12 cellular contexts compared by ENCODE assay signal in genomic region chr5:170896779-170897178, GRCh38. TPM values are rescaled to one million over a fixed set of nuclear protein-coding genes. Genes with fewer than 3 reads are reported as not detected.
A peak's percentile ranks its signal among the peaks of the same experiment; 100 is the strongest.
DNase-seq lines count a peak whose midpoint lies in the region; ATAC-seq and TF ChIP-seq lines count a peak whose summit lies in the region.
"Had no signal": no experiment of that assay in that cellular context is flagged by ENCODE, and none has a peak within 500 bp of the region (broad histone marks: within the 10 kb centered on the region; RNA-seq: fewer than 3 reads in every experiment).

No MANE protein-coding gene starts in this region.

- TF ChIP-seq RAD21 in HCT116 (IDR thresholded peaks at IDR 0.05; ENCODE audit: low read depth) = peak; percentile 30; the same call in 1 of the 2 replicates

- H3K36me3 Mint-ChIP-seq in activated naive CD4-positive, alpha-beta T cell treated with anti-CD3 and anti-CD28 coated beads, Interleukin-2, amount 50 U/mL, for 72 hours = no peaks in the 10 kb centered on the region

- TF ChIP-seq POLR2A in HCT116 (IDR thresholded peaks at IDR 0.05; ENCODE audit: borderline replicate concordance, extremely low read depth, insufficient read depth, insufficient read length) = no peak

- H3K4me2 ChIP-seq in HCT116 (ENCODE audit: low read length) = no peak overlapping the region

- RAD21 ChIA-PET in HCT116 (lab: Charles Lee; ENCODE audit: low non-redundant PET in 1 of 2, low total read pairs in 2 of 2, uncharacterized antibody in 2 of 2, unreplicated experiment in 2 of 2) = interaction anchor here in 1 of 2 experiments (0.7 kb wide), 1 partner anchor 105 kb away, joined by 4 read pairs; no protein-coding TSS in a partner anchor

- POLR2A ChIA-PET in HCT116 (lab: Charles Lee) = no interaction called here

- ATAC-seq in HCT116 = peak; percentile 75
- no peak for ATAC-seq in activated naive CD4-positive, alpha-beta T cell treated with anti-CD3 and anti-CD28 coated beads, Interleukin-2, amount 50 U/mL, for 72 hours

- H4K20me1 ChIP-seq in HCT116 (ENCODE audit: insufficient read depth) = peaks cover 5% of the 10 kb centered on the region; the same call in 1 of the 2 replicates

- H3K9me2 ChIP-seq in HCT116 (ENCODE audit: insufficient read depth) = no peaks in the 10 kb centered on the region

- peak in 2 of 3 experiments; percentile 46 to 53; a peak in 4 of 6 replicates for TF ChIP-seq CTCF in HCT116 (IDR thresholded peaks at IDR 0.05 in 2 of 3, conservative IDR thresholded peaks at IDR 0.05 in 1 of 3; ENCODE audit: borderline replicate concordance in 1 of 3, insufficient read depth in 1 of 3, low read depth in 2 of 3, low read length in 2 of 3)
- peak; percentile 38 for TF ChIP-seq CTCF in astrocyte of the cerebellum (IDR thresholded peaks at IDR 0.05; ENCODE audit: low read depth, low read length, missing control alignments)

- no peak overlapping the region for H2AFZ ChIP-seq in HCT116 (ENCODE audit: low read depth, low read length, poor library complexity, severe bottlenecking)

- DNase-seq in AG20443 (ENCODE audit: low spot score) (peak; percentile 21), HCT116 (ENCODE audit: low read depth, low spot score) (no peak), astrocyte of the cerebellum (ENCODE audit: low read depth) (peak; percentile 12), islet precursor cell (peak; percentile 92), RKO (ENCODE audit: low spot score) (no peak), dedifferentiated amniotic fluid mesenchymal stem cell (ENCODE audit: extremely low spot score) (no peak), GDM1 (lab: John Stamatoyannopoulos, UW) (no peak)
- no peak for DNase-seq in activated naive CD4-positive, alpha-beta T cell treated with anti-CD3 and anti-CD28 coated beads, Interleukin-2, amount 50 U/mL, for 72 hours (ENCODE audit: low spot score in 2 of 2)
- DNase-seq: activated naive CD4-positive, alpha-beta T cell treated with anti-CD3 and anti-CD28 coated beads, Interleukin-2, amount 50 U/mL, for 16 hours; DMS79; HCEC 1CT had no signal

- no peaks in the 10 kb centered on the region for H3K27me3 ChIP-seq in HCT116 (ENCODE audit: insufficient read depth, low read length)
- H3K27me3 ChIP-seq: vagina had no signal

- no TSS peak for BruUV-seq in HCT116 (replicated peaks; lab: Mats Ljungman, UMichigan)

- H3K9me3 ChIP-seq in HCT116 (ENCODE audit: control insufficient read depth in 1 of 2, insufficient read depth in 1 of 2, low read depth in 1 of 2, low read length in 2 of 2) = no peaks in the 10 kb centered on the region
- H3K9me3 ChIP-seq: vagina had no signal

- H3K9ac ChIP-seq in HCT116 (ENCODE audit: low read length) = no peak overlapping the region

- H3K36me3 ChIP-seq in HCT116 (ENCODE audit: control insufficient read depth in 1 of 2, insufficient read depth in 2 of 2, low read length in 2 of 2) = no peaks in the 10 kb centered on the region
- H3K36me3 ChIP-seq: vagina had no signal

- intact Hi-C loops in HCT116 (cut with micrococcal nuclease) = loop anchor here (10.0 kb wide), 1 partner anchor 152 kb away; no protein-coding TSS in a partner anchor

- H3K79me2 ChIP-seq in HCT116 (ENCODE audit: insufficient read depth, low read length) = no peaks in the 10 kb centered on the region

- no peaks in the 10 kb centered on the region for H3K4me1 ChIP-seq in HCT116 (ENCODE audit: control insufficient read depth in 1 of 2, insufficient read depth in 2 of 2, low read length in 2 of 2)
- H3K4me1 ChIP-seq: vagina had no signal

- peaks cover 11 to 17% of the 10 kb centered on the region in 2 donors for H3K9me3 Mint-ChIP-seq in activated naive CD4-positive, alpha-beta T cell treated with anti-CD3 and anti-CD28 coated beads, Interleukin-2, amount 50 U/mL, for 72 hours

- no peak overlapping the region for H3K27ac Mint-ChIP-seq in activated naive CD4-positive, alpha-beta T cell treated with anti-CD3 and anti-CD28 coated beads, Interleukin-2, amount 50 U/mL, for 72 hours

- CTCF ChIA-PET in HCT116 (lab: Charles Lee) = no interaction called here

- H3K4me3 ChIP-seq in HCT116 (replicated peaks in 1 of 2; ENCODE audit: low read depth in 1 of 2, low read length in 2 of 2) (no peak overlapping the region), astrocyte of the cerebellum (ENCODE audit: low read depth, low read length) (no peak overlapping the region)
- H3K4me3 ChIP-seq: vagina had no signal

- in situ Hi-C loops in astrocyte of the cerebellum (cut with HindIII; ENCODE audit: low sequenced_read_pairs) = no loop called here

- H3K27ac ChIP-seq in HCT116 (ENCODE audit: low read depth, low read length) = no peak overlapping the region
- H3K27ac ChIP-seq: vagina had no signal

TF ChIP-seq in HCT116, 20 proteins besides CTCF, POLR2A, EP300 and RAD21:
- TF ChIP-seq POLR2AphosphoS5 (IDR thresholded peaks at IDR 0.05; ENCODE audit: low read depth, low read length) (no peak), ELF1 (IDR thresholded peaks at IDR 0.05; ENCODE audit: borderline replicate concordance, low read depth) (no peak), SP1 (IDR thresholded peaks at IDR 0.05; ENCODE audit: low read depth) (no peak), CEBPB (IDR thresholded peaks at IDR 0.05; ENCODE audit: low read depth) (no peak), EZH2 (IDR thresholded peaks at IDR 0.05) (no peak), REST (IDR thresholded peaks at IDR 0.05; ENCODE audit: low read depth) (no peak), FOSL1 (IDR thresholded peaks at IDR 0.05; ENCODE audit: low read depth) (no peak), JUND (IDR thresholded peaks at IDR 0.05) (no peak), SIN3A (IDR thresholded peaks at IDR 0.05; ENCODE audit: low read depth) (no peak), CBX3 (IDR thresholded peaks at IDR 0.05; ENCODE audit: low read depth) (no peak), EZH2phosphoT487 (IDR thresholded peaks at IDR 0.05; ENCODE audit: borderline replicate concordance) (no peak), YY1 (IDR thresholded peaks at IDR 0.05; ENCODE audit: extremely low read depth, insufficient replicate concordance, low read depth, low read length) (no peak), TCF7L2 (IDR thresholded peaks at IDR 0.05; ENCODE audit: borderline replicate concordance, extremely low read depth, insufficient read depth, insufficient read length) (no peak), EGR1 (IDR thresholded peaks at IDR 0.05; ENCODE audit: low read depth) (no peak), ZNF274 (IDR thresholded peaks at IDR 0.05; ENCODE audit: low read depth, low read length) (no peak), SRF (IDR thresholded peaks at IDR 0.05; ENCODE audit: low read depth) (no peak), MAX (IDR thresholded peaks at IDR 0.05) (no peak), ATF3 (IDR thresholded peaks at IDR 0.05) (no peak), ZFX (IDR thresholded peaks at IDR 0.05) (no peak)
- TF ChIP-seq, protein P1, sequence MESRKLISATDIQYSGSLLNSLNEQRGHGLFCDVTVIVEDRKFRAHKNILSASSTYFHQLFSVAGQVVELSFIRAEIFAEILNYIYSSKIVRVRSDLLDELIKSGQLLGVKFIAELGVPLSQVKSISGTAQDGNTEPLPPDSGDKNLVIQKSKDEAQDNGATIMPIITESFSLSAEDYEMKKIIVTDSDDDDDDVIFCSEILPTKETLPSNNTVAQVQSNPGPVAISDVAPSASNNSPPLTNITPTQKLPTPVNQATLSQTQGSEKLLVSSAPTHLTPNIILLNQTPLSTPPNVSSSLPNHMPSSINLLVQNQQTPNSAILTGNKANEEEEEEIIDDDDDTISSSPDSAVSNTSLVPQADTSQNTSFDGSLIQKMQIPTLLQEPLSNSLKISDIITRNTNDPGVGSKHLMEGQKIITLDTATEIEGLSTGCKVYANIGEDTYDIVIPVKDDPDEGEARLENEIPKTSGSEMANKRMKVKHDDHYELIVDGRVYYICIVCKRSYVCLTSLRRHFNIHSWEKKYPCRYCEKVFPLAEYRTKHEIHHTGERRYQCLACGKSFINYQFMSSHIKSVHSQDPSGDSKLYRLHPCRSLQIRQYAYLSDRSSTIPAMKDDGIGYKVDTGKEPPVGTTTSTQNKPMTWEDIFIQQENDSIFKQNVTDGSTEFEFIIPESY (IDR thresholded peaks at IDR 0.05; ENCODE audit: extremely low read depth, insufficient replicate concordance, low read length) = no peak

RNA-seq across cellular contexts. Expression of gene RANBP17, which starts 35.0 kb away (rescaled TPM):
- total RNA-seq in HCT116 (2021; ENCODE audit: unreplicated experiment) = 18.2 TPM
- 4.7 and 5.8 TPM in 2 replicates for polyA plus RNA-seq in HCT116 (2012)
- total RNA-seq in activated naive CD4-positive, alpha-beta T cell treated with anti-CD3 and anti-CD28 coated beads, Interleukin-2, amount 50 U/mL, for 72 hours = not detected

Comparison
In these comparisons a context has a peak if more than half of its experiments do, and no peak if none do; other contexts are left out.
1. DNase-seq: peak in AG20443 (single experiment), astrocyte of the cerebellum (single experiment) and islet precursor cell (single experiment); none in HCT116 (single experiment), activated naive CD4-positive, alpha-beta T cell treated with anti-CD3 and anti-CD28 coated beads, Interleukin-2, amount 50 U/mL, for 72 hours (0 of 2), RKO (single experiment), dedifferentiated amniotic fluid mesenchymal stem cell (single experiment) and GDM1 (single experiment).
2. RNA of gene RANBP17, which starts 35.0 kb away (total RNA-seq): 18.2 TPM in HCT116 (single experiment); not detected in activated naive CD4-positive, alpha-beta T cell treated with anti-CD3 and anti-CD28 coated beads, Interleukin-2, amount 50 U/mL, for 72 hours; every median in the first group is over 10 times any median in the second.